ENCODE assay signal across 17 cellular contexts in the genomic region with DNA sequence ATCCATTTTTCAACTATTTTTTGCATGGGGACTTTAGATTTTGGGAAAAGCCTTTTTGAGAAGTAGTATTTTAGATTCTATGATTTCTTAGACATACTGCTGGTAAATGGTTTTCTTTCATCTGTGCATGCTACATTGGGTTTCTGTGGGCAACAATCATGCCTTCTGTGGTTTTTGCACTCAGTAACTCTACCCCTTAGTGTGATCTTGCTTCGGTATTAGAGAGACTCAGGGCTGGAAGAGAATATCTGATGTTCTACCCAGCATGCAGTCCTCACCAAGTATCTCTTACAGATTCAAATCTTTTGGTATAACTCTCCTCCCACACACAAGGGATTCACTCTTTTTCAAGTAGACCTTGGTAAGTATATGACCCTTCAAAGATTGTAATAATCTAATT.
DNase-seq lines count a peak whose midpoint lies in the region; ATAC-seq and TF ChIP-seq lines count a peak whose summit lies in the region.
"Had no signal": no experiment of that assay in that cellular context is flagged by ENCODE, and none has a peak within 500 bp of the region (broad histone marks: within the 10 kb centered on the region; RNA-seq: fewer than 3 reads in every experiment).

No MANE protein-coding gene starts in this region.

- no peak for TF ChIP-seq CTCF in MM.1S (IDR thresholded peaks at IDR 0.05; ENCODE audit: low read length)
- no peak for TF ChIP-seq CTCF in PC-3 (conservative IDR thresholded peaks at IDR 0.05; ENCODE audit: low read depth, low read length)

- CTCF ChIA-PET in PC-3 (lab: Charles Lee), result no interaction called here

- H4K20me1 ChIP-seq in MM.1S (ENCODE audit: insufficient read depth, low read length) (no peaks in the 10 kb centered on the region), PC-3 (ENCODE audit: low read length) (no peaks in the 10 kb centered on the region)

- H3K4me2 ChIP-seq in MM.1S (ENCODE audit: low read depth, low read length), result no peak overlapping the region
- no peak overlapping the region for H3K4me2 ChIP-seq in PC-3 (ENCODE audit: low read length)

- H3K9me3 ChIP-seq in MM.1S (replicated peaks; ENCODE audit: insufficient read depth, low read length) (no peaks in the 10 kb centered on the region), PC-3 (ENCODE audit: low read length) (no peaks in the 10 kb centered on the region)
- H3K9me3 ChIP-seq: mucosa of descending colon, right lobe of liver had no signal

- no peaks in the 10 kb centered on the region for H3K36me3 ChIP-seq in H7 (replicated peaks; ENCODE audit: control insufficient read depth, insufficient read depth, low read length)
- no peaks in the 10 kb centered on the region for H3K36me3 ChIP-seq in MM.1S (replicated peaks; ENCODE audit: insufficient read depth, low read length)
- H3K36me3 ChIP-seq in PC-3 (ENCODE audit: low read depth, low read length), result no peaks in the 10 kb centered on the region
- H3K36me3 ChIP-seq: right lobe of liver had no signal

- no peak overlapping the region for H3K4me3 ChIP-seq in H7 (ENCODE audit: insufficient read depth, low read depth, low read length)
- no peak overlapping the region for H3K4me3 ChIP-seq in MM.1S (ENCODE audit: low read length)
- H3K4me3 ChIP-seq in PC-3 (ENCODE audit: low read length), result no peak overlapping the region
- H3K4me3 ChIP-seq: mucosa of descending colon, right lobe of liver had no signal

- intact Hi-C loops in PC-3 (cut with micrococcal nuclease), result no loop called here

- H3K9ac ChIP-seq in MM.1S (ENCODE audit: low read length) (no peak overlapping the region), PC-3 (ENCODE audit: low read length) (no peak overlapping the region)

- ATAC-seq in GM18508 (IDR thresholded peaks at IDR 0.05; ENCODE audit: insufficient read depth, unreplicated experiment), result peak; percentile 82
- no peak for ATAC-seq in PC-3
- ATAC-seq: CD8-positive, alpha-beta T cell; foreskin keratinocyte; left lobe of liver; mucosa of descending colon; right lobe of liver had no signal

- DNase-seq in H7 (peak; percentile 3), MM.1S (peak; percentile 8), foreskin melanocyte (peak; percentile 63), PC-3 (no peak), iPS-NIHi11 (ENCODE audit: low spot score) (no peak), NCI-H1930 (lab: John Stamatoyannopoulos, UW) (no peak)
- DNase-seq in stimulated activated CD4-positive, alpha-beta T cell treated with anti-CD3 and anti-CD28 coated beads, Interleukin-4, amount 100 ng/mL, for 24 hours, result no peak
- DNase-seq: CD8-positive, alpha-beta T cell; cerebellar nuclear complex; foreskin keratinocyte; mucosa of descending colon; NCI-H187 treated with DMSO at 0.1 percent for 48 hours; nucleus accumbens; right lobe of liver had no signal

- H3K27me3 ChIP-seq in H7 (ENCODE audit: control insufficient read depth, insufficient read depth, low read length), result no peaks in the 10 kb centered on the region
- H3K27me3 ChIP-seq in MM.1S (replicated peaks; ENCODE audit: insufficient read depth, low read length), result no peaks in the 10 kb centered on the region
- H3K27me3 ChIP-seq in PC-3 (ENCODE audit: low read length), result no peaks in the 10 kb centered on the region
- H3K27me3 ChIP-seq: foreskin keratinocyte, right lobe of liver had no signal

- H2AFZ ChIP-seq in MM.1S (ENCODE audit: low read length) (no peak overlapping the region), PC-3 (ENCODE audit: low read length) (no peak overlapping the region)

- H3F3A ChIP-seq in MM.1S (ENCODE audit: insufficient read depth, low read length) (no peaks in the 10 kb centered on the region), PC-3 (ENCODE audit: low read length, unreplicated experiment) (no peaks in the 10 kb centered on the region)

- POLR2A ChIA-PET in PC-3 (lab: Charles Lee; ENCODE audit: unreplicated experiment), result no interaction called here

- H3K79me2 ChIP-seq in MM.1S (ENCODE audit: low read length) (no peaks in the 10 kb centered on the region), PC-3 (ENCODE audit: low read length) (no peaks in the 10 kb centered on the region)

- H3K4me1 ChIP-seq in MM.1S (ENCODE audit: low read length) (no peaks in the 10 kb centered on the region), PC-3 (ENCODE audit: insufficient read depth, low read length) (no peaks in the 10 kb centered on the region)
- H3K4me1 ChIP-seq: foreskin keratinocyte, right lobe of liver had no signal

- H3K9me2 ChIP-seq in MM.1S (replicated peaks; ENCODE audit: insufficient read depth, low read length), result no peaks in the 10 kb centered on the region
- no peaks in the 10 kb centered on the region for H3K9me2 ChIP-seq in PC-3 (replicated peaks; ENCODE audit: low read length)

- H3K27ac ChIP-seq in MM.1S (ENCODE audit: low read length) (no peak overlapping the region), PC-3 (ENCODE audit: low read length) (no peak overlapping the region)
- H3K27ac ChIP-seq: foreskin keratinocyte, right lobe of liver, VCaP had no signal

- no TSS peak for BruUV-seq in PC-3 (replicated peaks; lab: Mats Ljungman, UMichigan)

Comparison
In these comparisons a context has a peak if more than half of its experiments do, and no peak if none do; other contexts are left out.
1. DNase-seq: peak in H7 (single experiment), MM.1S (single experiment) and foreskin melanocyte (single experiment); none in PC-3 (single experiment), stimulated activated CD4-positive, alpha-beta T cell treated with anti-CD3 and anti-CD28 coated beads, Interleukin-4, amount 100 ng/mL, for 24 hours (single experiment), iPS-NIHi11 (single experiment) and NCI-H1930 (0 of 2).